1 cellular context compared by ENCODE assay signal in genomic region chr2:31925517-31925916, GRCh38.
TF ChIP-seq lines count a peak whose summit lies in the region.

No MANE protein-coding gene starts in this region.

TF ChIP-seq in HepG2, 621 proteins besides CTCF, POLR2A, EP300 and RAD21 (continued from another document):
- TF ChIP-seq MXD3 (CRISPR knock-in tag; IDR thresholded peaks at IDR 0.05) (no peak), ZNF841 (CRISPR knock-in tag; IDR thresholded peaks at IDR 0.05; ENCODE audit: borderline replicate concordance) (no peak), TARDBP (CRISPR knock-in tag; IDR thresholded peaks at IDR 0.05) (peak; percentile 27; the same call in 1 of the 2 replicates), PPARG (CRISPR knock-in tag; conservative IDR thresholded peaks at IDR 0.05) (peak; percentile 50; the same call in 1 of the 2 replicates)
